In the genomic region with DNA sequence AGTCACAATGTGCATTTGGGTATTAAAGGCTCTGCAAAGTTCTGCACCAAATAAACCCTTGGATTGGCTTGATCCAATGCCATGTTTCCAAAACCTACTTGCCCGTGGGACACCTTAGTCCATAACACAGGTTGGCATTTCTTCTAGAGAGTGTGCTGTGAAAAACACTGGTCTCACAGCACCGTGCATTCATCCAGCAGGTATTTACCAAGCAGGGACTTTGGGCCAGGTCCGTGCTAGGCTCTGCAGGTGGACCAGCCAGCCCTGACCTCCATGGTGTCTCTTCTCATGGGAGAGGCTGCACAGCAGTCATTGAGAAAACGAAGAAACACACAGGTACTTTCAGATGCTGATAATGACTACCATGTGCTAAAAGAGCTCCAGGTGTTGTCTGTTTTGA, we compare ENCODE assay signal across 7 cellular contexts.
"Had no signal": no experiment of that assay in that cellular context is flagged by ENCODE, and none has a peak within 500 bp of the region (broad histone marks: within the 10 kb centered on the region; RNA-seq: fewer than 3 reads in every experiment).

No MANE protein-coding gene starts in this region.

- H3K27ac ChIP-seq: HL-60 had no signal

- H3K4me3 ChIP-seq: K562 had no signal

- DNase-seq: IMR-90, KBM-7, KG1 had no signal

- H3K36me3 Mint-ChIP-seq: IgD-negative memory B cell had no signal

- H3K4me3 Mint-ChIP-seq: IgD-negative memory B cell had no signal

- H3K27me3 Mint-ChIP-seq: IgD-negative memory B cell had no signal

- H3K4me1 Mint-ChIP-seq: IgD-negative memory B cell had no signal

- FAIRE-seq: HepG2, K562 had no signal

- H3K27ac Mint-ChIP-seq: IgD-negative memory B cell had no signal

- ATAC-seq: HepG2, K562 had no signal
